In genomic region chr7:11297764-11298163, GRCh38 we compare ENCODE assay signal across 23 cellular contexts.
DNase-seq lines count a peak whose midpoint lies in the region.
"Had no signal": no experiment of that assay in that cellular context is flagged by ENCODE, and none has a peak within 500 bp of the region (broad histone marks: within the 10 kb centered on the region; RNA-seq: fewer than 3 reads in every experiment).

No MANE protein-coding gene starts in this region.

- H3K36me3 ChIP-seq in neuron (ENCODE audit: insufficient read depth, low read length) = no peaks in the 10 kb centered on the region
- H3K36me3 ChIP-seq: left ventricle myocardium inferior, Peyer's patch, suprapubic skin, upper lobe of right lung had no signal

- H3K9me3 ChIP-seq in neuron (ENCODE audit: low read length) = no peaks in the 10 kb centered on the region
- H3K9me3 ChIP-seq: Peyer's patch, suprapubic skin, upper lobe of right lung had no signal

- H3K27me3 ChIP-seq in neuron (ENCODE audit: insufficient read depth, low read length) = no peaks in the 10 kb centered on the region
- H3K27me3 ChIP-seq: Peyer's patch, suprapubic skin, upper lobe of right lung had no signal

- intact Hi-C loops in posterior cingulate gyrus (cut with DNase I) = no loop called here

- no peak overlapping the region for H3K4me3 ChIP-seq in neuron (ENCODE audit: low read length)
- H3K4me3 ChIP-seq: left ventricle myocardium inferior, Peyer's patch, suprapubic skin, upper lobe of right lung had no signal

- H3K4me1 ChIP-seq in neuron (ENCODE audit: insufficient read depth, low read length) = no peaks in the 10 kb centered on the region
- H3K4me1 ChIP-seq: left ventricle myocardium inferior, Peyer's patch, suprapubic skin, upper lobe of right lung had no signal

- DNase-seq in AG20443 (ENCODE audit: low spot score) (peak; percentile 37), NCI-H446 (lab: John Stamatoyannopoulos, UW) (peak; percentile 12 to 75), cerebellar cortex (ENCODE audit: low spot score) (peak; percentile 77), D341Med (ENCODE audit: low spot score) (no peak), posterior cingulate gyrus (no peak), SIG-M5 (lab: John Stamatoyannopoulos, UW) (no peak), HUDEP-2 (lab: John Stamatoyannopoulos, UW; ENCODE audit: unreplicated experiment in 76 of 76) (no peak)
- DNase-seq: activated CD4-positive, alpha-beta T cell treated with anti-CD3 and anti-CD28 coated beads, Interleukin-2, amount 10 ng/mL, durations not matched to agents 24 days and 14 days; activated effector memory CD4-positive, alpha-beta T cell treated with Interleukin-2 at 50 U/mL for 16 hours; activated naive CD8-positive, alpha-beta T cell treated with anti-CD3 and anti-CD28 coated beads for 36 hours; AML-193; anterior cingulate cortex; CD4-positive, alpha-beta T cell; effector memory CD8-positive, alpha-beta T cell; left ventricle myocardium inferior; NCI-H1048; NCI-H774; Peyer's patch; SHP77; stimulated activated naive B cell treated with anti-CD40 and anti-IgM and Interleukin-4, amounts not matched to agents 10 μg/mL and 1 μg/mL and 100 μg/mL, for 72 hours; upper lobe of right lung had no signal

- H2AFZ ChIP-seq in neuron (ENCODE audit: low read depth, low read length) = peak overlapping the region; percentile 48

Comparison
In these comparisons a context has a peak if more than half of its experiments do, and no peak if none do; other contexts are left out.
1. DNase-seq: peak in AG20443 (single experiment), NCI-H446 (2 of 2) and cerebellar cortex (single experiment); none in D341Med (single experiment), posterior cingulate gyrus (0 of 10), SIG-M5 (single experiment) and HUDEP-2 (0 of 76).